1 cellular context compared by ENCODE assay signal in the genomic region with DNA sequence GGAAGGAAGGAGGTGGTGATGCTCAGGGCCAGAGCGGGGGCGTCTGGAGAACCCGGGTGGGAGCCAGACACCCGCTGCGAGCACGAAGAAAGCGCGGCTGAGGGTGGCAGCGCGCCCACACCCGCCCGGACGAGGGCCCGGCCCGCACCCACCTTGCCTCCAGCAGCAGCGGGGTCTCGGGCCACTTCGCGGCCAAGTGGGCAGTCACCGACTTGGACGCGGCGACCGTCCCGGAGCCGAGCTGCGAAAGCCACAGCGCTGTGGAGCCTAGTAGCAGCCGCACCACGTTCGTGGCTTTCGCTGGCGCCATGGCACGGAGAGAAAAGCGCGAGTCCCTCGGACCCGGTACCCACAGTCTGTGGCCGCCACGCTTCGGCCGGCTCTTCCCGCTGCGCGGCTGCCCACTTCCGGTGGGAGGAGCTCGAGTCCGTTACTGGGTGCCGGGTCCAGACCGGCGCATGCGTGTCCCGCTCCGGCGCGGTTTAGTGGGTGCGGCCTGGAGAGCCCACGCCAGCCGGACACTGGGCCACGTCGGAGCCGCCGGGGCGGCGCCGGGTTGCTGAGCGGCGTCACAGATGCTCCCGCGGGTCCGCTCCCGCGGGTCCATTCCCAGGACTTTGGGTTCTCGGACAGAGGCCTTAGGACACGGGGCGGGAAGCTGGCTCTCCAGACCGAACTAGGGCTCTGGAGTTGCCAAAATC.
A peak's percentile ranks its signal among the peaks of the same experiment; 100 is the strongest.
TF ChIP-seq lines count a peak whose summit lies in the region.

A gene with protein sequence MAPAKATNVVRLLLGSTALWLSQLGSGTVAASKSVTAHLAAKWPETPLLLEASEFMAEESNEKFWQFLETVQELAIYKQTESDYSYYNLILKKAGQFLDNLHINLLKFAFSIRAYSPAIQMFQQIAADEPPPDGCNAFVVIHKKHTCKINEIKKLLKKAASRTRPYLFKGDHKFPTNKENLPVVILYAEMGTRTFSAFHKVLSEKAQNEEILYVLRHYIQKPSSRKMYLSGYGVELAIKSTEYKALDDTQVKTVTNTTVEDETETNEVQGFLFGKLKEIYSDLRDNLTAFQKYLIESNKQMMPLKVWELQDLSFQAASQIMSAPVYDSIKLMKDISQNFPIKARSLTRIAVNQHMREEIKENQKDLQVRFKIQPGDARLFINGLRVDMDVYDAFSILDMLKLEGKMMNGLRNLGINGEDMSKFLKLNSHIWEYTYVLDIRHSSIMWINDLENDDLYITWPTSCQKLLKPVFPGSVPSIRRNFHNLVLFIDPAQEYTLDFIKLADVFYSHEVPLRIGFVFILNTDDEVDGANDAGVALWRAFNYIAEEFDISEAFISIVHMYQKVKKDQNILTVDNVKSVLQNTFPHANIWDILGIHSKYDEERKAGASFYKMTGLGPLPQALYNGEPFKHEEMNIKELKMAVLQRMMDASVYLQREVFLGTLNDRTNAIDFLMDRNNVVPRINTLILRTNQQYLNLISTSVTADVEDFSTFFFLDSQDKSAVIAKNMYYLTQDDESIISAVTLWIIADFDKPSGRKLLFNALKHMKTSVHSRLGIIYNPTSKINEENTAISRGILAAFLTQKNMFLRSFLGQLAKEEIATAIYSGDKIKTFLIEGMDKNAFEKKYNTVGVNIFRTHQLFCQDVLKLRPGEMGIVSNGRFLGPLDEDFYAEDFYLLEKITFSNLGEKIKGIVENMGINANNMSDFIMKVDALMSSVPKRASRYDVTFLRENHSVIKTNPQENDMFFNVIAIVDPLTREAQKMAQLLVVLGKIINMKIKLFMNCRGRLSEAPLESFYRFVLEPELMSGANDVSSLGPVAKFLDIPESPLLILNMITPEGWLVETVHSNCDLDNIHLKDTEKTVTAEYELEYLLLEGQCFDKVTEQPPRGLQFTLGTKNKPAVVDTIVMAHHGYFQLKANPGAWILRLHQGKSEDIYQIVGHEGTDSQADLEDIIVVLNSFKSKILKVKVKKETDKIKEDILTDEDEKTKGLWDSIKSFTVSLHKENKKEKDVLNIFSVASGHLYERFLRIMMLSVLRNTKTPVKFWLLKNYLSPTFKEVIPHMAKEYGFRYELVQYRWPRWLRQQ (N-terminal part only) (minus strand): TSS at position 399 of the 701 bp plus-strand sequence. CDS start 89 bp downstream, at position 310.

TF ChIP-seq in HepG2, 621 proteins besides CTCF, POLR2A, EP300 and RAD21 (continued from another document and continues in another):
- TF ChIP-seq, protein P1, sequence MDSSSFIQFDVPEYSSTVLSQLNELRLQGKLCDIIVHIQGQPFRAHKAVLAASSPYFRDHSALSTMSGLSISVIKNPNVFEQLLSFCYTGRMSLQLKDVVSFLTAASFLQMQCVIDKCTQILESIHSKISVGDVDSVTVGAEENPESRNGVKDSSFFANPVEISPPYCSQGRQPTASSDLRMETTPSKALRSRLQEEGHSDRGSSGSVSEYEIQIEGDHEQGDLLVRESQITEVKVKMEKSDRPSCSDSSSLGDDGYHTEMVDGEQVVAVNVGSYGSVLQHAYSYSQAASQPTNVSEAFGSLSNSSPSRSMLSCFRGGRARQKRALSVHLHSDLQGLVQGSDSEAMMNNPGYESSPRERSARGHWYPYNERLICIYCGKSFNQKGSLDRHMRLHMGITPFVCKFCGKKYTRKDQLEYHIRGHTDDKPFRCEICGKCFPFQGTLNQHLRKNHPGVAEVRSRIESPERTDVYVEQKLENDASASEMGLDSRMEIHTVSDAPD (CRISPR knock-in tag; IDR thresholded peaks at IDR 0.05) = 0 out of 2 replicates have a peak, but pooled peaks have one; percentile 54
- TF ChIP-seq FIP1L1 (IDR thresholded peaks at IDR 0.05; ENCODE audit: borderline replicate concordance, insufficient read depth, low read depth, low read length) (no peak), KMT2A (CRISPR knock-in tag; IDR thresholded peaks at IDR 0.05) (peak; percentile 97), PLRG1 (conservative IDR thresholded peaks at IDR 0.05) (no peak), SNAPC4 (CRISPR knock-in tag; IDR thresholded peaks at IDR 0.05) (0 out of 2 replicates have a peak, but pooled peaks have one; percentile 47), GABPA (IDR thresholded peaks at IDR 0.05; ENCODE audit: low read depth, low read length) (peak; percentile 84), GABPA (CRISPR knock-in tag; IDR thresholded peaks at IDR 0.05; ENCODE audit: low read depth) (peak; percentile 91), EEA1 (CRISPR knock-in tag; IDR thresholded peaks at IDR 0.05; ENCODE audit: borderline replicate concordance) (peak; percentile 78; the same call in 1 of the 2 replicates), ZNF510 (CRISPR knock-in tag; IDR thresholded peaks at IDR 0.05; ENCODE audit: low read depth) (no peak), ETV6 (CRISPR knock-in tag; conservative IDR thresholded peaks at IDR 0.05) (peak; percentile 87), ZNF713 (CRISPR knock-in tag; IDR thresholded peaks at IDR 0.05) (0 out of 2 replicates have a peak, but pooled peaks have one; percentile 74), TGIF2 (CRISPR knock-in tag; IDR thresholded peaks at IDR 0.05) (peak; percentile 72), ZNF547 (CRISPR knock-in tag; IDR thresholded peaks at IDR 0.05) (peak; percentile 87), AHR (CRISPR knock-in tag; IDR thresholded peaks at IDR 0.05) (peak; percentile 78), HOXA3 (CRISPR knock-in tag; IDR thresholded peaks at IDR 0.05) (peak; percentile 78), ZNF335 (CRISPR knock-in tag; IDR thresholded peaks at IDR 0.05) (0 out of 2 replicates have a peak, but pooled peaks have one; percentile 51), HDAC2 (CRISPR knock-in tag; IDR thresholded peaks at IDR 0.05) (0 out of 2 replicates have a peak, but pooled peaks have one; percentile 30), XRCC5 (optimal IDR thresholded peaks at IDR 0.05; ENCODE audit: low read length) (no peak), TEF (CRISPR knock-in tag; IDR thresholded peaks at IDR 0.05) (no peak), GATA4 (IDR thresholded peaks at IDR 0.05; ENCODE audit: borderline replicate concordance, low read depth) (peak; percentile 47; the same call in 1 of the 2 replicates), ARID2 (CRISPR knock-in tag; IDR thresholded peaks at IDR 0.05; ENCODE audit: borderline replicate concordance) (peak; percentile 51; the same call in 1 of the 2 replicates), ZNF737 (CRISPR knock-in tag; IDR thresholded peaks at IDR 0.05; ENCODE audit: borderline replicate concordance) (no peak), ZNF253 (CRISPR knock-in tag; IDR thresholded peaks at IDR 0.05; ENCODE audit: borderline replicate concordance) (peak; percentile 79; the same call in 1 of the 2 replicates), ZNF275 (CRISPR knock-in tag; IDR thresholded peaks at IDR 0.05; ENCODE audit: borderline replicate concordance) (0 out of 2 replicates have a peak, but pooled peaks have one; percentile 62), ZMYM4 (CRISPR knock-in tag; IDR thresholded peaks at IDR 0.05) (peak; percentile 95)
- TF ChIP-seq, protein P2, sequence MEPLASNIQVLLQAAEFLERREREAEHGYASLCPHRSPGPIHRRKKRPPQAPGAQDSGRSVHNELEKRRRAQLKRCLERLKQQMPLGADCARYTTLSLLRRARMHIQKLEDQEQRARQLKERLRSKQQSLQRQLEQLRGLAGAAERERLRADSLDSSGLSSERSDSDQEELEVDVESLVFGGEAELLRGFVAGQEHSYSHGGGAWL (CRISPR knock-in tag; IDR thresholded peaks at IDR 0.05) = peak; percentile 92
- TF ChIP-seq, protein P3, sequence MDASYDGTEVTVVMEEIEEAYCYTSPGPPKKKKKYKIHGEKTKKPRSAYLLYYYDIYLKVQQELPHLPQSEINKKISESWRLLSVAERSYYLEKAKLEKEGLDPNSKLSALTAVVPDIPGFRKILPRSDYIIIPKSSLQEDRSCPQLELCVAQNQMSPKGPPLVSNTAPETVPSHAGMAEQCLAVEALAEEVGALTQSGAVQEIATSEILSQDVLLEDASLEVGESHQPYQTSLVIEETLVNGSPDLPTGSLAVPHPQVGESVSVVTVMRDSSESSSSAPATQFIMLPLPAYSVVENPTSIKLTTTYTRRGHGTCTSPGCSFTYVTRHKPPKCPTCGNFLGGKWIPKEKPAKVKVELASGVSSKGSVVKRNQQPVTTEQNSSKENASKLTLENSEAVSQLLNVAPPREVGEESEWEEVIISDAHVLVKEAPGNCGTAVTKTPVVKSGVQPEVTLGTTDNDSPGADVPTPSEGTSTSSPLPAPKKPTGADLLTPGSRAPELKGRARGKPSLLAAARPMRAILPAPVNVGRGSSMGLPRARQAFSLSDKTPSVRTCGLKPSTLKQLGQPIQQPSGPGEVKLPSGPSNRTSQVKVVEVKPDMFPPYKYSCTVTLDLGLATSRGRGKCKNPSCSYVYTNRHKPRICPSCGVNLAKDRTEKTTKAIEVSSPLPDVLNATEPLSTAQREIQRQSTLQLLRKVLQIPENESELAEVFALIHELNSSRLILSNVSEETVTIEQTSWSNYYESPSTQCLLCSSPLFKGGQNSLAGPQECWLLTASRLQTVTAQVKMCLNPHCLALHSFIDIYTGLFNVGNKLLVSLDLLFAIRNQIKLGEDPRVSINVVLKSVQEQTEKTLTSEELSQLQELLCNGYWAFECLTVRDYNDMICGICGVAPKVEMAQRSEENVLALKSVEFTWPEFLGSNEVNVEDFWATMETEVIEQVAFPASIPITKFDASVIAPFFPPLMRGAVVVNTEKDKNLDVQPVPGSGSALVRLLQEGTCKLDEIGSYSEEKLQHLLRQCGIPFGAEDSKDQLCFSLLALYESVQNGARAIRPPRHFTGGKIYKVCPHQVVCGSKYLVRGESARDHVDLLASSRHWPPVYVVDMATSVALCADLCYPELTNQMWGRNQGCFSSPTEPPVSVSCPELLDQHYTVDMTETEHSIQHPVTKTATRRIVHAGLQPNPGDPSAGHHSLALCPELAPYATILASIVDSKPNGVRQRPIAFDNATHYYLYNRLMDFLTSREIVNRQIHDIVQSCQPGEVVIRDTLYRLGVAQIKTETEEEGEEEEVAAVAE (CRISPR knock-in tag; IDR thresholded peaks at IDR 0.05; ENCODE audit: borderline replicate concordance) = peak; percentile 54; the same call in 1 of the 2 replicates
- TF ChIP-seq, protein P4, sequence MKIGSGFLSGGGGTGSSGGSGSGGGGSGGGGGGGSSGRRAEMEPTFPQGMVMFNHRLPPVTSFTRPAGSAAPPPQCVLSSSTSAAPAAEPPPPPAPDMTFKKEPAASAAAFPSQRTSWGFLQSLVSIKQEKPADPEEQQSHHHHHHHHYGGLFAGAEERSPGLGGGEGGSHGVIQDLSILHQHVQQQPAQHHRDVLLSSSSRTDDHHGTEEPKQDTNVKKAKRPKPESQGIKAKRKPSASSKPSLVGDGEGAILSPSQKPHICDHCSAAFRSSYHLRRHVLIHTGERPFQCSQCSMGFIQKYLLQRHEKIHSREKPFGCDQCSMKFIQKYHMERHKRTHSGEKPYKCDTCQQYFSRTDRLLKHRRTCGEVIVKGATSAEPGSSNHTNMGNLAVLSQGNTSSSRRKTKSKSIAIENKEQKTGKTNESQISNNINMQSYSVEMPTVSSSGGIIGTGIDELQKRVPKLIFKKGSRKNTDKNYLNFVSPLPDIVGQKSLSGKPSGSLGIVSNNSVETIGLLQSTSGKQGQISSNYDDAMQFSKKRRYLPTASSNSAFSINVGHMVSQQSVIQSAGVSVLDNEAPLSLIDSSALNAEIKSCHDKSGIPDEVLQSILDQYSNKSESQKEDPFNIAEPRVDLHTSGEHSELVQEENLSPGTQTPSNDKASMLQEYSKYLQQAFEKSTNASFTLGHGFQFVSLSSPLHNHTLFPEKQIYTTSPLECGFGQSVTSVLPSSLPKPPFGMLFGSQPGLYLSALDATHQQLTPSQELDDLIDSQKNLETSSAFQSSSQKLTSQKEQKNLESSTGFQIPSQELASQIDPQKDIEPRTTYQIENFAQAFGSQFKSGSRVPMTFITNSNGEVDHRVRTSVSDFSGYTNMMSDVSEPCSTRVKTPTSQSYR (CRISPR knock-in tag; IDR thresholded peaks at IDR 0.05; ENCODE audit: borderline replicate concordance) = 0 out of 2 replicates have a peak, but pooled peaks have one; percentile 27
